In the genomic region with DNA sequence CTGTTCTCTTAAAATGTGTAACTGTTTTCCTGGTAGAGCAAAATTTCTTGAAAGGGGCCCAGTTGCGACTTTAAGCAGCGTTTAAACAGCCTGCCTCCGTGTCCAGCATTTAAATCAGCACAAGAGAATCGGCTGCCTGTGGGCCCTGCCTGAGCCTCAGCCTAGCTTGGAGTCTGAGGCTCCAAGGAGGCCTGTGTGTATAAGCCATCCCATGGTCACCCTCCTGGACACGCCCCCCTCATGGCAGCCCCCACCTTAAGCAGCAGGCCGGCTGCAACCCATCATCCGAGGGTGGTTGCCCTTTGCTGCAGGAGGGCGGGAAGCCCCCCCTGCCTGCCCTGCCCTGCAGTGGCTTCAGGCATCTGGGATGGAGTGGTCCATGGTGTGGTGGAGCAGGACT, we compare ENCODE assay signal across 20 cellular contexts. TPM values are rescaled to one million over a fixed set of nuclear protein-coding genes. Genes with fewer than 3 reads are reported as not detected.
DNase-seq lines count a peak whose midpoint lies in the region; ATAC-seq and TF ChIP-seq lines count a peak whose summit lies in the region.
"Had no signal": no experiment of that assay in that cellular context is flagged by ENCODE, and none has a peak within 500 bp of the region (broad histone marks: within the 10 kb centered on the region; RNA-seq: fewer than 3 reads in every experiment).

No MANE protein-coding gene starts in this region.

- TF ChIP-seq POLR2A in right lobe of liver (IDR thresholded peaks at IDR 0.05): no peak

- 75% methylated on average over 3 of the region's 8 CpGs for WGBS in right lobe of liver (ENCODE audit: insufficient coverage, low coverage, low lambda C conversion rate, missing lambda C conversion rate)

- H3K4me1 ChIP-seq in neuron (ENCODE audit: insufficient read depth, low read length) (peaks cover 18% of the 10 kb centered on the region), right lobe of liver (peaks cover 0 to 5% (median 2%) of the 10 kb centered on the region in 4 donors)
- H3K4me1 ChIP-seq: BE2C had no signal

- H3K4me1 Mint-ChIP-seq in brain: peaks cover 20% of the 10 kb centered on the region
- peaks cover 7% of the 10 kb centered on the region for H3K4me1 Mint-ChIP-seq in glutamatergic neuron (ENCODE audit: low read depth, unreplicated experiment)
- no peaks in the 10 kb centered on the region for H3K4me1 Mint-ChIP-seq in progenitor cell of endocrine pancreas (ENCODE audit: low read depth)

- H3K9me3 Mint-ChIP-seq in brain: no peaks in the 10 kb centered on the region
- peaks cover 7% of the 10 kb centered on the region for H3K9me3 Mint-ChIP-seq in glutamatergic neuron (ENCODE audit: unreplicated experiment)
- H3K9me3 Mint-ChIP-seq in progenitor cell of endocrine pancreas (ENCODE audit: low read depth): no peaks in the 10 kb centered on the region
- H3K9me3 Mint-ChIP-seq: CD4-positive, CD25-positive, alpha-beta regulatory T cell; HFFc6 had no signal

- H3K27me3 Mint-ChIP-seq in brain: no peaks in the 10 kb centered on the region
- H3K27me3 Mint-ChIP-seq in glutamatergic neuron (ENCODE audit: unreplicated experiment): peaks cover 6% of the 10 kb centered on the region
- H3K27me3 Mint-ChIP-seq in progenitor cell of endocrine pancreas: peaks cover 13% of the 10 kb centered on the region
- H3K27me3 Mint-ChIP-seq: CD4-positive, CD25-positive, alpha-beta regulatory T cell had no signal

- intact Hi-C loops in right lobe of liver (cut with DNase I): loop anchor here (5.0 kb wide), 2 partner anchors 127 to 132 kb away; no protein-coding TSS in a partner anchor

- no peak overlapping the region for H3K4me3 ChIP-seq in neuron (ENCODE audit: low read length)
- no peak overlapping the region for H3K4me3 ChIP-seq in right lobe of liver
- H3K4me3 ChIP-seq: GM12878 had no signal

- no peak for TF ChIP-seq CTCF in brain (conservative IDR thresholded peaks at IDR 0.05)
- no peak for TF ChIP-seq CTCF in glutamatergic neuron (IDR thresholded peaks at IDR 0.05; ENCODE audit: partially characterized antibody, unreplicated experiment)
- TF ChIP-seq CTCF in right lobe of liver (IDR thresholded peaks at IDR 0.05): no peak
- no peak for TF ChIP-seq CTCF in progenitor cell of endocrine pancreas (IDR thresholded peaks at IDR 0.05; ENCODE audit: unreplicated experiment)

- no peak overlapping the region for H3K4me3 Mint-ChIP-seq in brain
- peak overlapping the region; percentile 20 for H3K4me3 Mint-ChIP-seq in glutamatergic neuron (ENCODE audit: unreplicated experiment)
- no peak overlapping the region for H3K4me3 Mint-ChIP-seq in progenitor cell of endocrine pancreas (ENCODE audit: low read depth)
- H3K4me3 Mint-ChIP-seq: CD4-positive, CD25-positive, alpha-beta regulatory T cell; HFFc6 had no signal

- no peak for ATAC-seq in right lobe of liver
- no peak for ATAC-seq in HG03039 (IDR thresholded peaks at IDR 0.05; ENCODE audit: unreplicated experiment)
- ATAC-seq: GM12878, HepG2 had no signal

- H3K27ac ChIP-seq in substantia nigra (ENCODE audit: low read depth, low read length, poor library complexity, severe bottlenecking): peak overlapping the region; percentile 49
- no peak overlapping the region for H3K27ac ChIP-seq in right lobe of liver
- H3K27ac ChIP-seq: HL-60 had no signal

- peak overlapping the region; percentile 66 for H2AFZ ChIP-seq in neuron (ENCODE audit: low read depth, low read length)

- H3K36me3 ChIP-seq in neuron (ENCODE audit: insufficient read depth, low read length) (no peaks in the 10 kb centered on the region), right lobe of liver (no peaks in the 10 kb centered on the region)
- H3K36me3 ChIP-seq: BE2C had no signal

- no peaks in the 10 kb centered on the region for H3K27me3 ChIP-seq in neuron (ENCODE audit: insufficient read depth, low read length)
- H3K27me3 ChIP-seq in right lobe of liver: no peaks in the 10 kb centered on the region
- H3K27me3 ChIP-seq: BE2C had no signal

- H3K9me3 ChIP-seq in neuron (ENCODE audit: low read length) (no peaks in the 10 kb centered on the region), right lobe of liver (no peaks in the 10 kb centered on the region)
- H3K9me3 ChIP-seq: BE2C had no signal

- H3K27ac Mint-ChIP-seq in brain (peak overlapping the region; percentile 46 to 96 (median 86)), glutamatergic neuron (ENCODE audit: unreplicated experiment) (no peak overlapping the region), progenitor cell of endocrine pancreas (no peak overlapping the region)
- H3K27ac Mint-ChIP-seq: CD4-positive, CD25-positive, alpha-beta regulatory T cell; HFFc6 had no signal

- H3K36me3 Mint-ChIP-seq in brain: no peaks in the 10 kb centered on the region
- H3K36me3 Mint-ChIP-seq in glutamatergic neuron (ENCODE audit: unreplicated experiment): no peaks in the 10 kb centered on the region
- H3K36me3 Mint-ChIP-seq in progenitor cell of endocrine pancreas (ENCODE audit: insufficient read depth): no peaks in the 10 kb centered on the region
- H3K36me3 Mint-ChIP-seq: CD4-positive, CD25-positive, alpha-beta regulatory T cell had no signal

- DNase-seq in glutamatergic neuron (no peak), substantia nigra (lab: John Stamatoyannopoulos, UW) (peak in 9 of 49 donors; percentile 9 to 49 (median 24)), right lobe of liver (no peak), progenitor cell of endocrine pancreas (ENCODE audit: low spot score, unreplicated experiment) (no peak), COLO829 (ENCODE audit: low spot score) (no peak)
- DNase-seq: BE2C; CD4-positive, CD25-positive, alpha-beta regulatory T cell; DND-41; HFFc6; KBM-7; NCI-H1092; NCI-H1436; NCI-H187 treated with DMSO at 0.1 percent for 48 hours; NCI-H748 treated with DMSO at 0.1 percent for 48 hours had no signal

RNA-seq across cellular contexts. Expression of a gene that starts 18.9 kb away (rescaled TPM):
- 9.5 TPM for polyA plus RNA-seq in brain (ENCODE audit: insufficient read depth, low read depth, low replicate concordance)
- total RNA-seq in glutamatergic neuron (ENCODE audit: unreplicated experiment) (4.0 TPM), right lobe of liver (10 to 100 TPM in 3 of 6 experiments, 1 to 10 TPM in 3; 2.0 to 43.3 (median 16.6) TPM), progenitor cell of endocrine pancreas (2.0 and 2.3 TPM in 2 replicates)

RNA-seq across cellular contexts. Expression of a gene that starts 44.0 kb away (rescaled TPM):
- polyA plus RNA-seq in brain (ENCODE audit: insufficient read depth, low read depth, low replicate concordance): 26.9 TPM
- total RNA-seq in glutamatergic neuron (ENCODE audit: unreplicated experiment) (34.5 TPM), right lobe of liver (under 1 TPM; 0.11 to 0.61 (median 0.12) TPM), progenitor cell of endocrine pancreas (2.7 and 3.3 TPM in 2 replicates)
- polyA plus RNA-seq: HepG2 had no signal

Comparison
In these comparisons a context has a peak if more than half of its experiments do, and no peak if none do; other contexts are left out.
1. H3K27ac Mint-ChIP-seq: peak in brain (5 of 5); none in glutamatergic neuron (single experiment) and progenitor cell of endocrine pancreas (single experiment).